ENCODE assay signal across 8 cellular contexts in genomic region chr3:10945683-10946287, GRCh38. TPM values are rescaled to one million over a fixed set of nuclear protein-coding genes. Genes with fewer than 3 reads are reported as not detected.
DNase-seq lines count a peak whose midpoint lies in the region; ATAC-seq and TF ChIP-seq lines count a peak whose summit lies in the region.

No MANE protein-coding gene starts in this region.

- no peak overlapping the region for H3K27ac Mint-ChIP-seq in Calu3 (ENCODE audit: unreplicated experiment)
- no peak overlapping the region for H3K27ac Mint-ChIP-seq in activated naive CD8-positive, alpha-beta T cell treated with anti-CD3 and anti-CD28 coated beads, Interleukin-2, amount 50 U/mL, for 24 hours

- H3K4me3 ChIP-seq in H7 (ENCODE audit: insufficient read depth, low read depth, low read length), result no peak overlapping the region
- no peak overlapping the region for H3K4me3 ChIP-seq in heart left ventricle

- H3K36me3 Mint-ChIP-seq in Calu3 (ENCODE audit: insufficient read depth, unreplicated experiment), result no peaks in the 10 kb centered on the region
- H3K36me3 Mint-ChIP-seq in activated naive CD8-positive, alpha-beta T cell treated with anti-CD3 and anti-CD28 coated beads, Interleukin-2, amount 50 U/mL, for 24 hours (ENCODE audit: low read depth), result no peaks in the 10 kb centered on the region

- H3K4me3 Mint-ChIP-seq in Calu3 (ENCODE audit: low read depth, unreplicated experiment), result no peak overlapping the region
- no peak overlapping the region for H3K4me3 Mint-ChIP-seq in activated naive CD8-positive, alpha-beta T cell treated with anti-CD3 and anti-CD28 coated beads, Interleukin-2, amount 50 U/mL, for 24 hours

- no peaks in the 10 kb centered on the region for H3K4me1 Mint-ChIP-seq in Calu3 (ENCODE audit: low read depth, unreplicated experiment)
- H3K4me1 Mint-ChIP-seq in activated naive CD8-positive, alpha-beta T cell treated with anti-CD3 and anti-CD28 coated beads, Interleukin-2, amount 50 U/mL, for 24 hours, result no peaks in the 10 kb centered on the region

- H3K27me3 Mint-ChIP-seq in Calu3 (ENCODE audit: unreplicated experiment), result peaks cover 94% of the 10 kb centered on the region
- H3K27me3 Mint-ChIP-seq in activated naive CD8-positive, alpha-beta T cell treated with anti-CD3 and anti-CD28 coated beads, Interleukin-2, amount 50 U/mL, for 24 hours, result peaks cover 19% of the 10 kb centered on the region

- no peaks in the 10 kb centered on the region for H3K9me3 Mint-ChIP-seq in Calu3 (ENCODE audit: low read depth, unreplicated experiment)
- no peaks in the 10 kb centered on the region for H3K9me3 Mint-ChIP-seq in activated naive CD8-positive, alpha-beta T cell treated with anti-CD3 and anti-CD28 coated beads, Interleukin-2, amount 50 U/mL, for 24 hours

- no peaks in the 10 kb centered on the region for H3K27me3 ChIP-seq in H7 (ENCODE audit: control insufficient read depth, insufficient read depth, low read length)
- H3K27me3 ChIP-seq in heart left ventricle, result peaks cover 0 to 31% (median 0%) of the 10 kb centered on the region in 9 donors

- H3K4me1 ChIP-seq in heart left ventricle, result peaks cover 0 to 8% (median 0%) of the 10 kb centered on the region in 12 donors

- ATAC-seq in activated naive CD8-positive, alpha-beta T cell treated with anti-CD3 and anti-CD28 coated beads, Interleukin-2, amount 50 U/mL, for 24 hours, result peak; percentile 77
- ATAC-seq in heart left ventricle, result peak; percentile 20 to 89 (median 84)

- H3K9me3 ChIP-seq in heart left ventricle, result peaks cover 0 to 7% (median 0%) of the 10 kb centered on the region in 12 donors

- TF ChIP-seq POLR2A in heart left ventricle (IDR thresholded peaks at IDR 0.05), result no peak

- no TSS peak for BruUV-seq in Calu3 (replicated peaks; lab: Mats Ljungman, UMichigan)

- CTCF ChIA-PET in Calu3 (lab: Charles Lee), result interaction anchor here (0.6 to 1.1 kb wide), 3 partner anchors 12 to 1007 kb away, joined by 3 to 5 read pairs (median 3); no protein-coding TSS in a partner anchor

- TF ChIP-seq CTCF in Calu3 (IDR thresholded peaks at IDR 0.05; ENCODE audit: unreplicated experiment) (peak; percentile 86), heart left ventricle (IDR thresholded peaks at IDR 0.05) (peak; percentile 71 to 94 (median 83))

- H3K36me3 ChIP-seq in H7 (replicated peaks; ENCODE audit: control insufficient read depth, insufficient read depth, low read length), result no peaks in the 10 kb centered on the region
- H3K36me3 ChIP-seq in heart left ventricle, result no peaks in the 10 kb centered on the region

- whole genome bisulfite sequencing in heart left ventricle, 4 donors, result 39 to 53% (median 49%) methylated on average over 6 to 8 of the region's 8 CpGs

- DNase-seq in Calu3 (peak; percentile 70), H7 (peak; percentile 95), RPMI8226 (peak; percentile 72), heart left ventricle (peak; percentile 47 to 76 (median 61)), renal cortical epithelial cell (ENCODE audit: low read depth) (peak; percentile 13), GF-D8 (lab: John Stamatoyannopoulos, UW) (no peak), NCI-H1694 (lab: John Stamatoyannopoulos, UW) (no peak)
- DNase-seq in activated naive CD8-positive, alpha-beta T cell treated with anti-CD3 and anti-CD28 coated beads, Interleukin-2, amount 50 U/mL, for 24 hours, result peak; percentile 66

- H3K27ac ChIP-seq in heart left ventricle, result no peak overlapping the region

- intact Hi-C loops in Calu3 (cut with micrococcal nuclease; ENCODE audit: unreplicated experiment), result loop anchor here (1.0 kb wide), 1 partner anchor 114 kb away; no protein-coding TSS in a partner anchor
- intact Hi-C loops in heart left ventricle (cut with DNase I), result loop anchor here (1.0 to 10.0 kb wide), 10 partner anchors 37 to 389 kb away; no protein-coding TSS in a partner anchor

RNA-seq across cellular contexts. Expression of gene SLC6A1, which starts 46.8 kb away (rescaled TPM):
- total RNA-seq in Calu3 (2022), result not detected in 2 replicates
- total RNA-seq in H7 (2014; rRNA removed; shearing (Covaris generic)), result 0.62 and 1.7 TPM in 2 replicates
- total RNA-seq in heart left ventricle, result 1 to 10 TPM in 7 of 9 donors, under 1 TPM in 2; 0.40 to 3.1 (median 1.2) TPM
- polyA plus RNA-seq in heart left ventricle, result 1 to 10 TPM in 1 of 2 donors, under 1 TPM in 1; 0.65 to 1.6 TPM
- total RNA-seq in renal cortical epithelial cell, result not detected in 2 replicates

Comparison
In these comparisons a context has a peak if more than half of its experiments do, and no peak if none do; other contexts are left out.
1. DNase-seq: peak in Calu3 (single experiment), H7 (single experiment), RPMI8226 (single experiment), activated naive CD8-positive, alpha-beta T cell treated with anti-CD3 and anti-CD28 coated beads, Interleukin-2, amount 50 U/mL, for 24 hours (single experiment), heart left ventricle (5 of 5) and renal cortical epithelial cell (single experiment); none in GF-D8 (single experiment) and NCI-H1694 (single experiment).